ENCODE assay signal across 1 cellular context in the genomic region with DNA sequence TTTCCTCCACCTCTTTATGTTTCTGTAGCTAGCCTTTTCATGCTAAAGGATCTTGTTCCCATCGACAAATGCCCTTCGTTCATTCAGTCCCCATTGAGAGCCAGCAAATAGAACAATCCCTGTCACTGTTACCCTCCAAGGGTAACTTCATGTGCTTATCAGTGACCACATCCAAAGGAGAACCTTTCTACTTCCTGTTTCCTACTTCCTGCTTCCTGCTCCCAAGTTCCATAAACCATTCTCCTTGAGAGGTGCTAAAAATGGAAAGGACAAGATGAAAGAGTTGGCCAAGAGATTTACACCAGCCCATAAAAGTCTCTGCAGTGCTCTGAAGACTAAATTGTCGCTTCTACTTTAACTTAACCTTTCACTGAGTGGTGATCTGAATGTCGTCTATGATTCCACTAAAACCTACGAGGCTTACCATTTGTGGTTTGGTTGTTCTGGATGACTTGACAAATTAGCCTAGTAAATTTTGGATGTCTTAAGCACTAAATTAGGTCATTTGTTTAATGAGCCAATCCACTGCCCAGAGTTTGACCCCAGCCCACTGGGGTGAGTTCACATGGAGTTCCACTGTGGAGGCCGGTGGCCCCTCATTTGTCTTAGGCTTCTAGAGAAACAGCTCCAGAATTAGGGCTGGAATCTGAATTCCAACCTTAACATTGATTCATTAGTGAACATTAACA.
TF ChIP-seq lines count a peak whose summit lies in the region.

No MANE protein-coding gene starts in this region.

TF ChIP-seq in K562, 482 proteins besides CTCF, POLR2A, EP300 and RAD21:
- TF ChIP-seq, protein P1, sequence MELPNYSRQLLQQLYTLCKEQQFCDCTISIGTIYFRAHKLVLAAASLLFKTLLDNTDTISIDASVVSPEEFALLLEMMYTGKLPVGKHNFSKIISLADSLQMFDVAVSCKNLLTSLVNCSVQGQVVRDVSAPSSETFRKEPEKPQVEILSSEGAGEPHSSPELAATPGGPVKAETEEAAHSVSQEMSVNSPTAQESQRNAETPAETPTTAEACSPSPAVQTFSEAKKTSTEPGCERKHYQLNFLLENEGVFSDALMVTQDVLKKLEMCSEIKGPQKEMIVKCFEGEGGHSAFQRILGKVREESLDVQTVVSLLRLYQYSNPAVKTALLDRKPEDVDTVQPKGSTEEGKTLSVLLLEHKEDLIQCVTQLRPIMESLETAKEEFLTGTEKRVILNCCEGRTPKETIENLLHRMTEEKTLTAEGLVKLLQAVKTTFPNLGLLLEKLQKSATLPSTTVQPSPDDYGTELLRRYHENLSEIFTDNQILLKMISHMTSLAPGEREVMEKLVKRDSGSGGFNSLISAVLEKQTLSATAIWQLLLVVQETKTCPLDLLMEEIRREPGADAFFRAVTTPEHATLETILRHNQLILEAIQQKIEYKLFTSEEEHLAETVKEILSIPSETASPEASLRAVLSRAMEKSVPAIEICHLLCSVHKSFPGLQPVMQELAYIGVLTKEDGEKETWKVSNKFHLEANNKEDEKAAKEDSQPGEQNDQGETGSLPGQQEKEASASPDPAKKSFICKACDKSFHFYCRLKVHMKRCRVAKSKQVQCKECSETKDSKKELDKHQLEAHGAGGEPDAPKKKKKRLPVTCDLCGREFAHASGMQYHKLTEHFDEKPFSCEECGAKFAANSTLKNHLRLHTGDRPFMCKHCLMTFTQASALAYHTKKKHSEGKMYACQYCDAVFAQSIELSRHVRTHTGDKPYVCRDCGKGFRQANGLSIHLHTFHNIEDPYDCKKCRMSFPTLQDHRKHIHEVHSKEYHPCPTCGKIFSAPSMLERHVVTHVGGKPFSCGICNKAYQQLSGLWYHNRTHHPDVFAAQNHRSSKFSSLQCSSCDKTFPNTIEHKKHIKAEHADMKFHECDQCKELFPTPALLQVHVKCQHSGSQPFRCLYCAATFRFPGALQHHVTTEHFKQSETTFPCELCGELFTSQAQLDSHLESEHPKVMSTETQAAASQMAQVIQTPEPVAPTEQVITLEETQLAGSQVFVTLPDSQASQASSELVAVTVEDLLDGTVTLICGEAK (IDR thresholded peaks at IDR 0.05) = peak; percentile 79
- TF ChIP-seq, protein P1 (CRISPR knock-in tag; IDR thresholded peaks at IDR 0.05) = no peak
- TF ChIP-seq L3MBTL2 (IDR thresholded peaks at IDR 0.05) = 0 out of 2 replicates have a peak, but pooled peaks have one; percentile 14
- peak; percentile 78 for TF ChIP-seq ELF1 (tag; IDR thresholded peaks at IDR 0.05)
- no peak for TF ChIP-seq TRIM24 (IDR thresholded peaks at IDR 0.05)
- TF ChIP-seq RNF2 (IDR thresholded peaks at IDR 0.05) = no peak
- peak; percentile 45; the same call in 1 of the 2 replicates for TF ChIP-seq MAFG (tag; conservative IDR thresholded peaks at IDR 0.05)
- TF ChIP-seq EHMT2 (IDR thresholded peaks at IDR 0.05) = peak; percentile 56; the same call in 1 of the 2 replicates
- TF ChIP-seq GABPA (tag; conservative IDR thresholded peaks at IDR 0.05; ENCODE audit: low read depth) = peak; percentile 79
- TF ChIP-seq ETV6 (IDR thresholded peaks at IDR 0.05; ENCODE audit: borderline replicate concordance in 1 of 2, low read depth in 2 of 2, low read length in 1 of 2) = peak in 1 of 2 experiments; percentile 83; a peak in 2 of 4 replicates
- TF ChIP-seq ETV6 (CRISPR knock-in tag; IDR thresholded peaks at IDR 0.05; ENCODE audit: borderline replicate concordance) = no peak
